ENCODE assay signal across 9 cellular contexts in the genomic region with DNA sequence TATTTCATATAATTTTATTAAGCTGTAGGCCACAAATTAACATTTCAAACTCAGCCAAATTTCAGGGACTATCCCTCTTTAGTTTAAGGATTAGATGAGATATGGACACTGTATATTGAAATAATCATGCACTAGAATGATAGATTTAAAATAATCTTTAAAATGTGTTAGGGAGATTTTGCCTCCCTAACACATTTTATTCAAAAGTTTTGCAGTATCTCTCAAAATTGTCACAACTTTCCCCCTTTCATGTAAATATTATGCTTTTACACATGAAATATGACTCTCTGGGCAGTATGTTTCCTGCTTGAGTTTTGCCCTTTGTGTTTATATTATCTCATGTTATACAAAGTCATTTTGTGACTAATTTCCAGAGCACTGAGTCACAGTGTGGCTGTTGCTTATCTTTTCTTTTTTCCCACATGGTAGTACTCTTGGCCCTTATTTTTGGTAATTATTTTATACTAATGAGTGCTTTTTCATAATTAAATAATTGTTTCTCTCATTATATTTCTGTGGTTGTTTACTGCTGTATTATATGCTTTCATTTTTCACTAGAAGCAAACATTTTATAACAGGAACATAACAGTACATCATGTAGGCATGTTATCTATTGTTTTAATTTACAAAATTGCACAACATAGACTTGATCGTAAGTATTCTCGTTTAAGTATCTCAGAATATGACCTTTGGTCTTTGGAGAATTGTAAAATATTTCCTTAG. TPM values are rescaled to one million over a fixed set of nuclear protein-coding genes. Genes with fewer than 3 reads are reported as not detected.
A peak's percentile ranks its signal among the peaks of the same experiment; 100 is the strongest.
DNase-seq lines count a peak whose midpoint lies in the region; ATAC-seq and TF ChIP-seq lines count a peak whose summit lies in the region.
"Had no signal": no experiment of that assay in that cellular context is flagged by ENCODE, and none has a peak within 500 bp of the region (broad histone marks: within the 10 kb centered on the region; RNA-seq: fewer than 3 reads in every experiment).

No MANE protein-coding gene starts in this region.

- no peak overlapping the region for H3K14ac ChIP-seq in IMR-90 (replicated peaks; ENCODE audit: low read depth, low read length)

- H3K4me1 ChIP-seq in IMR-90 (ENCODE audit: control insufficient read depth, insufficient read depth, low read length) (peaks cover 5% of the 10 kb centered on the region), endodermal cell (ENCODE audit: control insufficient read depth, insufficient read depth, low read length) (peaks cover 10% of the 10 kb centered on the region), osteoblast (ENCODE audit: insufficient read depth, low read length) (peaks cover 41% of the 10 kb centered on the region)

- peak overlapping the region; percentile 41 for H3K4me3 Mint-ChIP-seq in endodermal cell
- H3K4me3 Mint-ChIP-seq in T-helper 2 cell treated with Interferon-gamma antibody and Interleukin-4, amounts not matched to agents 5 μg/mL and 100 μg/mL, for 36 hours, result no peak overlapping the region
- H3K4me3 Mint-ChIP-seq: activated B cell treated with CpG ODN at 0.5 μM for 24 hours had no signal

- H2BK120ac ChIP-seq in IMR-90 (ENCODE audit: low read depth, low read length), result peak overlapping the region; percentile 48

- H3K18ac ChIP-seq in IMR-90 (ENCODE audit: low read depth, low read length), result peak overlapping the region; percentile 64; the same call in 1 of the 2 replicates

- H2BK15ac ChIP-seq in IMR-90 (ENCODE audit: low read depth, low read length), result no peak overlapping the region

- H3K4ac ChIP-seq in IMR-90 (ENCODE audit: low read depth, low read length), result peak overlapping the region; percentile 55; the same call in 1 of the 2 replicates

- TF ChIP-seq CTCF in IMR-90 (conservative IDR thresholded peaks at IDR 0.05; ENCODE audit: low read depth, low read length), result no peak
- no peak for TF ChIP-seq CTCF in endodermal cell (conservative IDR thresholded peaks at IDR 0.05)
- TF ChIP-seq CTCF in osteoblast (IDR thresholded peaks at IDR 0.05; ENCODE audit: extremely low read depth, low read depth, low read length), result no peak

- no peaks in the 10 kb centered on the region for H3K9me3 ChIP-seq in IMR-90 (ENCODE audit: control insufficient read depth, insufficient read depth, low read length)
- peaks cover 5% of the 10 kb centered on the region for H3K9me3 ChIP-seq in endodermal cell (ENCODE audit: control insufficient read depth, low read length)
- H3K9me3 ChIP-seq in osteoblast (ENCODE audit: low read depth, low read length), result no peaks in the 10 kb centered on the region

- H3K79me2 ChIP-seq in osteoblast (ENCODE audit: insufficient read depth, low read length), result peaks cover 59% of the 10 kb centered on the region

- DNase-seq in DMS53 (lab: John Stamatoyannopoulos, UW) (peak; percentile 84), IMR-90 (peak; percentile 91), endodermal cell (no peak), osteoblast (ENCODE audit: insufficient read length, low spot score, missing footprints) (no peak), nucleus accumbens (lab: John Stamatoyannopoulos, UW) (no peak)
- DNase-seq in T-helper 2 cell treated with Interferon-gamma antibody and Interleukin-4, amounts not matched to agents 5 μg/mL and 100 μg/mL, for 36 hours (ENCODE audit: low spot score), result no peak
- DNase-seq: activated B cell treated with CpG ODN at 0.5 μM for 24 hours had no signal

- dilution Hi-C loops in IMR-90 (cut with HindIII; ENCODE audit: low sequenced_read_pairs, unreplicated experiment), result no loop called here

- H3K36me3 ChIP-seq in IMR-90 (ENCODE audit: control insufficient read depth, insufficient read depth, low read length) (peaks cover 4% of the 10 kb centered on the region), endodermal cell (ENCODE audit: control insufficient read depth, insufficient read depth, low read length) (no peaks in the 10 kb centered on the region), osteoblast (ENCODE audit: insufficient read depth, low read length) (peaks cover 6% of the 10 kb centered on the region)

- peaks cover 4% of the 10 kb centered on the region; the same call in 1 of the 2 replicates for H4K20me1 ChIP-seq in IMR-90 (ENCODE audit: insufficient read depth, low read length)
- H4K20me1 ChIP-seq in osteoblast (ENCODE audit: insufficient read depth, low read length), result no peaks in the 10 kb centered on the region

- in situ Hi-C loops in IMR-90 (cut with MboI; ENCODE audit: low sequenced_read_pairs), result no loop called here

- no peaks in the 10 kb centered on the region for H3K27me3 Mint-ChIP-seq in endodermal cell (ENCODE audit: insufficient read depth)
- peaks cover 13% of the 10 kb centered on the region for H3K27me3 Mint-ChIP-seq in T-helper 2 cell treated with Interferon-gamma antibody and Interleukin-4, amounts not matched to agents 5 μg/mL and 100 μg/mL, for 36 hours (ENCODE audit: low read depth)
- H3K27me3 Mint-ChIP-seq: activated B cell treated with CpG ODN at 0.5 μM for 24 hours had no signal

- no peak overlapping the region for H3K27ac Mint-ChIP-seq in endodermal cell
- no peak overlapping the region for H3K27ac Mint-ChIP-seq in T-helper 2 cell treated with Interferon-gamma antibody and Interleukin-4, amounts not matched to agents 5 μg/mL and 100 μg/mL, for 36 hours
- H3K27ac Mint-ChIP-seq: activated B cell treated with CpG ODN at 0.5 μM for 24 hours had no signal

- H3K4me2 ChIP-seq in IMR-90 (ENCODE audit: low read depth, low read length), result peak overlapping the region; percentile 99
- H3K4me2 ChIP-seq in osteoblast (ENCODE audit: insufficient read depth, low read length), result peak overlapping the region; percentile 83

- no peak for TF ChIP-seq RAD21 in IMR-90 (IDR thresholded peaks at IDR 0.05; ENCODE audit: low read length)

- H3K27me3 ChIP-seq in IMR-90 (ENCODE audit: control insufficient read depth, insufficient read depth, low read length) (no peaks in the 10 kb centered on the region), endodermal cell (ENCODE audit: control insufficient read depth, insufficient read depth, low read length, poor library complexity, severe bottlenecking) (no peaks in the 10 kb centered on the region), osteoblast (ENCODE audit: insufficient read depth, low read length) (no peaks in the 10 kb centered on the region)

- H2AFZ ChIP-seq in IMR-90 (replicated peaks; ENCODE audit: low read length, poor library complexity) (no peak overlapping the region), osteoblast (ENCODE audit: low read length) (no peak overlapping the region)

- H2BK5ac ChIP-seq in IMR-90 (ENCODE audit: low read depth, low read length, poor library complexity, severe bottlenecking), result peak overlapping the region; percentile 89

- peaks cover 23% of the 10 kb centered on the region for H3K36me3 Mint-ChIP-seq in endodermal cell (ENCODE audit: low read depth)
- no peaks in the 10 kb centered on the region for H3K36me3 Mint-ChIP-seq in T-helper 2 cell treated with Interferon-gamma antibody and Interleukin-4, amounts not matched to agents 5 μg/mL and 100 μg/mL, for 36 hours (ENCODE audit: low read depth)

- H3K56ac ChIP-seq in IMR-90 (ENCODE audit: extremely low read depth, insufficient read depth, low read length), result peak overlapping the region; percentile 25; the same call in 1 of the 2 replicates

- no peak for TF ChIP-seq POLR2A in IMR-90 (IDR thresholded peaks at IDR 0.05; ENCODE audit: low read depth, low read length)

- no peak overlapping the region for H4K91ac ChIP-seq in IMR-90 (ENCODE audit: insufficient read depth, low read depth, low read length)

- H3K9me3 Mint-ChIP-seq in endodermal cell, result peaks cover 17% of the 10 kb centered on the region
- H3K9me3 Mint-ChIP-seq in T-helper 2 cell treated with Interferon-gamma antibody and Interleukin-4, amounts not matched to agents 5 μg/mL and 100 μg/mL, for 36 hours, result no peaks in the 10 kb centered on the region
- H3K9me3 Mint-ChIP-seq: activated B cell treated with CpG ODN at 0.5 μM for 24 hours had no signal

- BruUV-seq in IMR-90 (replicated peaks; lab: Mats Ljungman, UMichigan), result TSS peak; percentile 50

- H3K4me3 ChIP-seq in IMR-90 (ENCODE audit: insufficient read depth, low read depth, low read length) (peak overlapping the region; percentile 92), endodermal cell (ENCODE audit: low read length) (no peak overlapping the region), osteoblast (ENCODE audit: insufficient read depth, low read length) (peak overlapping the region; percentile 75)

- H3K27ac ChIP-seq in IMR-90 (ENCODE audit: insufficient read depth, low read length), result peak overlapping the region; percentile 98
- no peak overlapping the region for H3K27ac ChIP-seq in endodermal cell (ENCODE audit: low read depth, low read length)
- peak overlapping the region; percentile 97 for H3K27ac ChIP-seq in osteoblast (ENCODE audit: low read depth, low read length)

- peak overlapping the region in 1 of 2 experiments; percentile 27; a peak in 1 of 4 replicates for H4K8ac ChIP-seq in IMR-90 (ENCODE audit: low read depth in 2 of 2, low read length in 2 of 2)

- peaks cover 3 to 21% of the 10 kb centered on the region in 2 experiments; a peak in 2 of 4 replicates for H3K79me1 ChIP-seq in IMR-90 (ENCODE audit: low read depth in 1 of 2, low read length in 2 of 2)

- H3K23ac ChIP-seq in IMR-90 (ENCODE audit: low read depth, low read length), result peak overlapping the region; percentile 56; the same call in 1 of the 2 replicates

- no peak overlapping the region for H2AK5ac ChIP-seq in IMR-90 (ENCODE audit: low read depth, low read length)

- intact Hi-C loops in IMR-90 (cut with micrococcal nuclease), result loop anchor here (2.0 kb wide), 1 partner anchor 52 kb away; no protein-coding TSS in a partner anchor

- 0 out of 2 replicates have a peak, but pooled peaks cover 2% of the 10 kb centered on the region for H3K9me1 ChIP-seq in IMR-90 (ENCODE audit: insufficient read depth, low read length)

- CTCF ChIA-PET in IMR-90 (lab: Yijun Ruan, JAX), result no interaction called here

- ATAC-seq in IMR-90 (ENCODE audit: low read depth) (peak; percentile 78), GM21825 (IDR thresholded peaks at IDR 0.05; ENCODE audit: unreplicated experiment) (no peak), GM18498 (IDR thresholded peaks at IDR 0.05; ENCODE audit: unreplicated experiment) (no peak)

- POLR2A ChIA-PET in IMR-90 (lab: Charles Lee; ENCODE audit: unreplicated experiment), result no interaction called here

- WGBS in IMR-90 (ENCODE audit: extremely low coverage in 2 of 2, insufficient read length in 1 of 2), 2 experiments, result no CpG with 5 or more reads among the region's 2 CpGs
- WGBS in endodermal cell (ENCODE audit: insufficient coverage in 1 of 2, insufficient read length in 1 of 2), 2 experiments, result 97% methylated on average over 2 of the region's 2 CpGs; no CpG with 5 or more reads in 1 of the 2 experiments

- H3K4me1 Mint-ChIP-seq in endodermal cell, result peaks cover 32% of the 10 kb centered on the region
- peaks cover 12% of the 10 kb centered on the region for H3K4me1 Mint-ChIP-seq in T-helper 2 cell treated with Interferon-gamma antibody and Interleukin-4, amounts not matched to agents 5 μg/mL and 100 μg/mL, for 36 hours (ENCODE audit: low read depth)

- H4K5ac ChIP-seq in IMR-90 (ENCODE audit: low read depth, low read length), result no peak overlapping the region

- no peak overlapping the region for H2AK9ac ChIP-seq in IMR-90 (replicated peaks; ENCODE audit: low read depth, low read length, poor library complexity)

- peak overlapping the region; percentile 94 for H3K9ac ChIP-seq in IMR-90 (ENCODE audit: low read depth, low read length)
- H3K9ac ChIP-seq in endodermal cell (ENCODE audit: extremely low read depth, low read length, poor library complexity, severe bottlenecking), result no peak overlapping the region

- H2BK20ac ChIP-seq in IMR-90 (ENCODE audit: low read depth, low read length), result no peak overlapping the region

RNA-seq across cellular contexts. Expression of a gene that starts 1.1 kb away (rescaled TPM):
- total RNA-seq in IMR-90 (2012; rRNA removed) (83.0 and 93.9 TPM in 2 replicates), endodermal cell (10 to 100 TPM; 33.0 to 34.3 TPM), osteoblast (123 and 154 TPM in 2 replicates)
- 25.6 and 33.9 TPM in 2 replicates for polyA plus RNA-seq in IMR-90 (2012; rRNA removed)
- polyA plus RNA-seq in IMR-90 (2012; cell fraction: cytosol; rRNA removed), result 5.4 and 6.5 TPM in 2 replicates
- polyA plus RNA-seq in IMR-90 (2012; cell fraction: nucleus; rRNA removed; ENCODE audit: low replicate concordance), result 2.1 and 22.1 TPM in 2 replicates
- polyA plus RNA-seq in endodermal cell (2013, experiment 1 of 2), result 36.1 TPM
- polyA plus RNA-seq in endodermal cell (2013, experiment 2 of 2), result 41.4 TPM
- total RNA-seq: activated B cell treated with CpG ODN at 0.5 μM for 24 hours had no signal

Comparison
In these comparisons a context has a peak if more than half of its experiments do, and no peak if none do; other contexts are left out.
1. DNase-seq: peak in DMS53 (single experiment) and IMR-90 (single experiment); none in endodermal cell (single experiment), osteoblast (single experiment), nucleus accumbens (0 of 56) and T-helper 2 cell treated with Interferon-gamma antibody and Interleukin-4, amounts not matched to agents 5 μg/mL and 100 μg/mL, for 36 hours (single experiment).